Comparison of ENCODE assay signal across 9 cellular contexts in genomic region chr3:166340604-166341003, GRCh38.
"Had no signal": no experiment of that assay in that cellular context is flagged by ENCODE, and none has a peak within 500 bp of the region (broad histone marks: within the 10 kb centered on the region; RNA-seq: fewer than 3 reads in every experiment).

No MANE protein-coding gene starts in this region.

- H3K27ac ChIP-seq: HL-60, KMS-11 had no signal

- H3K27me3 Mint-ChIP-seq: IgD-negative memory B cell had no signal

- ATAC-seq: HepG2, K562 had no signal

- H3K4me3 Mint-ChIP-seq: IgD-negative memory B cell had no signal

- DNase-seq: IMR-90, KBM-7, KG1 had no signal

- H3K4me1 Mint-ChIP-seq: IgD-negative memory B cell had no signal

- H3K4me2 ChIP-seq: KMS-11 had no signal

- FAIRE-seq: HepG2, HTR-8/SVneo, K562 had no signal

- H3K27ac Mint-ChIP-seq: IgD-negative memory B cell had no signal

- H3K4me3 ChIP-seq: K562 had no signal

- H3K9ac ChIP-seq: KMS-11 had no signal
